ENCODE assay signal across 7 cellular contexts in genomic region chr9:124280176-124280691, GRCh38. TPM values are rescaled to one million over a fixed set of nuclear protein-coding genes. Genes with fewer than 3 reads are reported as not detected.
DNase-seq lines count a peak whose midpoint lies in the region; ATAC-seq and TF ChIP-seq lines count a peak whose summit lies in the region.

No MANE protein-coding gene starts in this region.

- no peaks in the 10 kb centered on the region for H3K4me1 ChIP-seq in PC-3 (ENCODE audit: insufficient read depth, low read length)
- H3K4me1 ChIP-seq in MM.1S (ENCODE audit: low read length) = peaks cover 5% of the 10 kb centered on the region

- POLR2A ChIA-PET in PC-3 (lab: Charles Lee; ENCODE audit: unreplicated experiment) = no interaction called here

- H3K4me3 Mint-ChIP-seq in mesothelial cell of epicardium = peak overlapping the region; percentile 8

- peak; percentile 25 for DNase-seq in PC-3
- DNase-seq in epithelial cell of proximal tubule (ENCODE audit: low read depth) = peak; percentile 73
- no peak for DNase-seq in mesothelial cell of epicardium (ENCODE audit: low spot score in 2 of 2, unreplicated experiment in 2 of 2)
- DNase-seq in ureter (ENCODE audit: low spot score) = peak; percentile 71
- no peak for DNase-seq in GOT3 (lab: John Stamatoyannopoulos, UW)
- DNase-seq in MM.1S = no peak
- no peak for DNase-seq in stimulated activated naive CD4-positive, alpha-beta T cell treated with Interleukin-2 at 50 U/mL for 16 hours (lab: John Stamatoyannopoulos, UW)

- no TSS peak for BruUV-seq in PC-3 (replicated peaks; lab: Mats Ljungman, UMichigan)

- H3K27me3 ChIP-seq in PC-3 (ENCODE audit: low read length) (no peaks in the 10 kb centered on the region), MM.1S (replicated peaks; ENCODE audit: insufficient read depth, low read length) (no peaks in the 10 kb centered on the region)

- TF ChIP-seq CTCF in PC-3 (conservative IDR thresholded peaks at IDR 0.05; ENCODE audit: low read depth, low read length) = no peak
- no peak for TF ChIP-seq CTCF in epithelial cell of proximal tubule (conservative IDR thresholded peaks at IDR 0.05; ENCODE audit: low read depth, low read length)
- no peak for TF ChIP-seq CTCF in mesothelial cell of epicardium (IDR thresholded peaks at IDR 0.05; ENCODE audit: unreplicated experiment)
- TF ChIP-seq CTCF in MM.1S (IDR thresholded peaks at IDR 0.05; ENCODE audit: low read length) = no peak

- no peaks in the 10 kb centered on the region for H3K9me3 Mint-ChIP-seq in mesothelial cell of epicardium

- no peaks in the 10 kb centered on the region for H3K9me3 ChIP-seq in PC-3 (ENCODE audit: low read length)
- H3K9me3 ChIP-seq in MM.1S (replicated peaks; ENCODE audit: insufficient read depth, low read length) = no peaks in the 10 kb centered on the region

- H3K27ac Mint-ChIP-seq in mesothelial cell of epicardium = peak overlapping the region; percentile 96

- CTCF ChIA-PET in PC-3 (lab: Charles Lee) = interaction anchor here (0.5 kb wide), 1 partner anchor 523 kb away, joined by 4 read pairs; no protein-coding TSS in a partner anchor

- H3K4me3 ChIP-seq in PC-3 (ENCODE audit: low read length) (no peak overlapping the region), epithelial cell of proximal tubule (ENCODE audit: low read depth, low read length) (no peak overlapping the region), MM.1S (ENCODE audit: low read length) (no peak overlapping the region)

- H4K20me1 ChIP-seq in PC-3 (ENCODE audit: low read length) (peaks cover 4% of the 10 kb centered on the region; the same call in 1 of the 2 replicates), MM.1S (ENCODE audit: insufficient read depth, low read length) (no peaks in the 10 kb centered on the region)

- intact Hi-C loops in PC-3 (cut with micrococcal nuclease) = no loop called here

- no peaks in the 10 kb centered on the region for H3K9me2 ChIP-seq in PC-3 (replicated peaks; ENCODE audit: low read length)
- no peaks in the 10 kb centered on the region for H3K9me2 ChIP-seq in MM.1S (replicated peaks; ENCODE audit: insufficient read depth, low read length)

- no peaks in the 10 kb centered on the region for H3K27me3 Mint-ChIP-seq in mesothelial cell of epicardium (ENCODE audit: low read depth)

- H3K27ac ChIP-seq in PC-3 (ENCODE audit: low read length) (no peak overlapping the region), MM.1S (ENCODE audit: low read length) (no peak overlapping the region)

- H3K79me2 ChIP-seq in PC-3 (ENCODE audit: low read length) = peaks cover 97% of the 10 kb centered on the region
- peaks cover 78% of the 10 kb centered on the region for H3K79me2 ChIP-seq in MM.1S (ENCODE audit: low read length)

- H3K9ac ChIP-seq in PC-3 (ENCODE audit: low read length) (no peak overlapping the region), MM.1S (ENCODE audit: low read length) (no peak overlapping the region)

- no peak overlapping the region for H2AFZ ChIP-seq in PC-3 (ENCODE audit: low read length)
- H2AFZ ChIP-seq in MM.1S (ENCODE audit: low read length) = no peak overlapping the region

- no peaks in the 10 kb centered on the region for H3K36me3 Mint-ChIP-seq in mesothelial cell of epicardium

- peak; percentile 33 for ATAC-seq in PC-3

- H3F3A ChIP-seq in PC-3 (ENCODE audit: low read length, unreplicated experiment) (no peaks in the 10 kb centered on the region), MM.1S (ENCODE audit: insufficient read depth, low read length) (0 out of 2 replicates have a peak, but pooled peaks cover under 1% of the 10 kb centered on the region)

- H3K4me2 ChIP-seq in PC-3 (ENCODE audit: low read length) = no peak overlapping the region
- H3K4me2 ChIP-seq in MM.1S (ENCODE audit: low read depth, low read length) = no peak overlapping the region

- no peaks in the 10 kb centered on the region for H3K36me3 ChIP-seq in PC-3 (ENCODE audit: low read depth, low read length)
- H3K36me3 ChIP-seq in MM.1S (replicated peaks; ENCODE audit: insufficient read depth, low read length) = no peaks in the 10 kb centered on the region

- peaks cover 32% of the 10 kb centered on the region for H3K4me1 Mint-ChIP-seq in mesothelial cell of epicardium

RNA-seq across cellular contexts. Expression of gene NEK6, which starts 22.5 kb away (rescaled TPM):
- total RNA-seq in PC-3 (2014; rRNA removed) (21.1 and 22.1 TPM in 2 replicates), epithelial cell of proximal tubule (23.5 and 38.0 TPM in 2 replicates), mesothelial cell of epicardium (40.5 to 45.5 TPM (median 42.9 TPM) in 3 replicates), ureter (24.9 TPM)

Comparison
In these comparisons a context has a peak if more than half of its experiments do, and no peak if none do; other contexts are left out.
1. DNase-seq: peak in PC-3 (single experiment), epithelial cell of proximal tubule (single experiment) and ureter (single experiment); none in mesothelial cell of epicardium (0 of 2), GOT3 (single experiment), MM.1S (single experiment) and stimulated activated naive CD4-positive, alpha-beta T cell treated with Interleukin-2 at 50 U/mL for 16 hours (single experiment).